1 cellular context compared by ENCODE assay signal in the genomic region with DNA sequence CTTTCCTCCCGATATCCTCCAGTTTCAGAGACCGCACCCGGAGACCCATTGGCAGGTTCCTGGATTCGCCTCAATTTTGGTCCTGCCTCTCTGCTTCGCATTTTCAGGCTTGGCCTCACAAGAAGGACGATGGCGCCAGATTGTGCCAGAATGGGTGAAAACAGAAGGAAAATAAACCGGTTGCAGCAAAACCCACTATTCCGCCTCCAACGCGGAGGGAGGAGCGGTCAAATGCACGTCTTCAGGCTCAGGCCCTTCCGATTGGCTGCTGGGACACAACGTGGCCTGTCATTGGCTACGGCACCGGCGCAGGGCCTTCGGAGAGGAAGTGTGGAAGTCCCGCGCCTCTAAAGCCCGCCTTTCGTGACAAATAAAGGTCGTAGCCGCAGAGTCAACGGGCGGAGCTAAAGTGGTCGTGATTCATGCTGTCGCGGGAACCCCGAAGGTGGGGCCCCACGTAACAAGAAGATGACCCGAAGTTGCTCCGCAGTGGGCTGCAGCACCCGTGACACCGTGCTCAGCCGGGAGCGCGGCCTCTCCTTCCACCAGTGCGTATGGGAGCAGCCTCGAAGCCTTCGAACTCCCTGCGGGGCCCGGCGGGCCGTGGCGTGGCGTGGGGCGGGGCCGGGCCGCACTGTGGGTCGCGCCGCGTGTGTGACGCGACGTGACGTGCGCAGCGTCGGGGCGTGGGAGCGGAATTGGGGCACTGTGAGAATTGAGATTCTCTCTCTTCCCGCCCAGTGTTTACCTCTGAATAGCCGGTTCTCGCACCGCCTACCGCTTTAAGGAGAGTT.
TF ChIP-seq lines count a peak whose summit lies in the region.

A gene with protein sequence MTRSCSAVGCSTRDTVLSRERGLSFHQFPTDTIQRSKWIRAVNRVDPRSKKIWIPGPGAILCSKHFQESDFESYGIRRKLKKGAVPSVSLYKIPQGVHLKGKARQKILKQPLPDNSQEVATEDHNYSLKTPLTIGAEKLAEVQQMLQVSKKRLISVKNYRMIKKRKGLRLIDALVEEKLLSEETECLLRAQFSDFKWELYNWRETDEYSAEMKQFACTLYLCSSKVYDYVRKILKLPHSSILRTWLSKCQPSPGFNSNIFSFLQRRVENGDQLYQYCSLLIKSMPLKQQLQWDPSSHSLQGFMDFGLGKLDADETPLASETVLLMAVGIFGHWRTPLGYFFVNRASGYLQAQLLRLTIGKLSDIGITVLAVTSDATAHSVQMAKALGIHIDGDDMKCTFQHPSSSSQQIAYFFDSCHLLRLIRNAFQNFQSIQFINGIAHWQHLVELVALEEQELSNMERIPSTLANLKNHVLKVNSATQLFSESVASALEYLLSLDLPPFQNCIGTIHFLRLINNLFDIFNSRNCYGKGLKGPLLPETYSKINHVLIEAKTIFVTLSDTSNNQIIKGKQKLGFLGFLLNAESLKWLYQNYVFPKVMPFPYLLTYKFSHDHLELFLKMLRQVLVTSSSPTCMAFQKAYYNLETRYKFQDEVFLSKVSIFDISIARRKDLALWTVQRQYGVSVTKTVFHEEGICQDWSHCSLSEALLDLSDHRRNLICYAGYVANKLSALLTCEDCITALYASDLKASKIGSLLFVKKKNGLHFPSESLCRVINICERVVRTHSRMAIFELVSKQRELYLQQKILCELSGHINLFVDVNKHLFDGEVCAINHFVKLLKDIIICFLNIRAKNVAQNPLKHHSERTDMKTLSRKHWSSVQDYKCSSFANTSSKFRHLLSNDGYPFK (plus strand): TSS at position 401 of the 794 bp plus-strand sequence. CDS start 68 bp downstream, at position 469.

TF ChIP-seq in H1, 55 proteins besides CTCF, POLR2A, EP300 and RAD21 (continued from another document):
- TF ChIP-seq, protein P1, sequence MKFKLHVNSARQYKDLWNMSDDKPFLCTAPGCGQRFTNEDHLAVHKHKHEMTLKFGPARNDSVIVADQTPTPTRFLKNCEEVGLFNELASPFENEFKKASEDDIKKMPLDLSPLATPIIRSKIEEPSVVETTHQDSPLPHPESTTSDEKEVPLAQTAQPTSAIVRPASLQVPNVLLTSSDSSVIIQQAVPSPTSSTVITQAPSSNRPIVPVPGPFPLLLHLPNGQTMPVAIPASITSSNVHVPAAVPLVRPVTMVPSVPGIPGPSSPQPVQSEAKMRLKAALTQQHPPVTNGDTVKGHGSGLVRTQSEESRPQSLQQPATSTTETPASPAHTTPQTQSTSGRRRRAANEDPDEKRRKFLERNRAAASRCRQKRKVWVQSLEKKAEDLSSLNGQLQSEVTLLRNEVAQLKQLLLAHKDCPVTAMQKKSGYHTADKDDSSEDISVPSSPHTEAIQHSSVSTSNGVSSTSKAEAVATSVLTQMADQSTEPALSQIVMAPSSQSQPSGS (IDR thresholded peaks at IDR 0.05; ENCODE audit: low read length) = peak; percentile 82
- TF ChIP-seq BRCA1 (IDR thresholded peaks at IDR 0.05; ENCODE audit: low read depth, low read length) (no peak; the same call in 1 of the 2 replicates), TCF12 (IDR thresholded peaks at IDR 0.05; ENCODE audit: low read depth, low read length) (no peak), KDM4A (IDR thresholded peaks at IDR 0.05; ENCODE audit: low read depth, low read length, severe bottlenecking) (peak; percentile 90), SP2 (IDR thresholded peaks at IDR 0.05; ENCODE audit: low read length) (peak; percentile 45; the same call in 1 of the 2 replicates)
